ENCODE assay signal across 8 cellular contexts in the genomic region with DNA sequence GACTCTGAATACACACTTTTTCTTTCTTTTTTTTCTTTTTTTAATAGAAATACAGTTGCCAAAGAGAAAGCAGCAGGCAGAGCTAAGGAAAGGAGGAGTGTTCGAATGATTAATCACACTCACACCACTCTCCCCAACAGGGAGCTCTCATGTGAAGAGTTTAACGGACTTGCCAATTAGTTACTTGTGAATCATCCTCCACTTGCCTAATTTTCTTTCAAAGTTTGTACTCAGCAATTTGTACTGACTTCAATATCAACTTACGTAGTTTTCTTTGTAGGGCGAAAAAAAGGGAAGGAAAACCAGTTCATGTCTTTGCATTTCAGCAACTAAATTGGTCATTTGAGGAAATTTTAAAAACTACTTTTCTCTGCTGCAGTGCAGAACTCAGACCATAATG.
DNase-seq lines count a peak whose midpoint lies in the region; ATAC-seq and TF ChIP-seq lines count a peak whose summit lies in the region.

No MANE protein-coding gene starts in this region.

- peak overlapping the region; percentile 28; the same call in 1 of the 2 replicates for H3K27ac ChIP-seq in SU-DHL-6 (ENCODE audit: low read depth, low read length)

- in situ Hi-C loops in ACHN (cut with HindIII; ENCODE audit: low pct_ligation_motif_present, low pct_unique_long_range_greater_than_20kb, low sequenced_read_pairs): no loop called here

- H3K9me3 ChIP-seq in SU-DHL-6 (ENCODE audit: insufficient read depth, low read length): no peaks in the 10 kb centered on the region

- peak; percentile 27 for ATAC-seq in GM21367 (IDR thresholded peaks at IDR 0.05; ENCODE audit: unreplicated experiment)
- ATAC-seq in left ventricle myocardium superior: peak; percentile 78

- no peak overlapping the region for H3K4me3 ChIP-seq in SU-DHL-6 (ENCODE audit: insufficient read depth, low read length, poor library complexity, severe bottlenecking)

- H3K36me3 ChIP-seq in SU-DHL-6 (ENCODE audit: low read length): no peaks in the 10 kb centered on the region

- H3K79me2 ChIP-seq in SU-DHL-6 (ENCODE audit: insufficient read depth, low read length): no peaks in the 10 kb centered on the region

- H3F3A ChIP-seq in SU-DHL-6 (ENCODE audit: insufficient read depth): peaks cover 6% of the 10 kb centered on the region; the same call in 1 of the 2 replicates

- H3K4me2 ChIP-seq in SU-DHL-6 (ENCODE audit: low read depth, low read length, poor library complexity, severe bottlenecking): peak overlapping the region; percentile 18

- H2AFZ ChIP-seq in SU-DHL-6 (ENCODE audit: low read depth, low read length, severe bottlenecking): no peak overlapping the region

- no peak overlapping the region for H3K9ac ChIP-seq in SU-DHL-6 (ENCODE audit: low read length)

- DNase-seq in ACHN (peak; percentile 71), left ventricle myocardium superior (no peak), dedifferentiated amniotic fluid mesenchymal stem cell (ENCODE audit: extremely low spot score) (no peak), GM19240 (ENCODE audit: insufficient read length, low spot score) (no peak), GM10266 (ENCODE audit: extremely low spot score) (no peak)
- no peak for DNase-seq in activated effector memory CD4-positive, alpha-beta T cell treated with Interleukin-2 at 50 U/mL for 16 hours

- no peaks in the 10 kb centered on the region for H3K9me2 ChIP-seq in SU-DHL-6 (replicated peaks; ENCODE audit: insufficient read depth, low read length)

- intact Hi-C loops in left ventricle myocardium superior (cut with micrococcal nuclease): no loop called here

- H4K20me1 ChIP-seq in SU-DHL-6 (ENCODE audit: low read depth, low read length): no peaks in the 10 kb centered on the region

- H3K27me3 ChIP-seq in SU-DHL-6 (ENCODE audit: low read length): no peaks in the 10 kb centered on the region

- TF ChIP-seq CTCF in SU-DHL-6 (IDR thresholded peaks at IDR 0.05; ENCODE audit: insufficient read depth, low read length, poor library complexity, severe bottlenecking): no peak
- no peak for TF ChIP-seq CTCF in GM10266 (IDR thresholded peaks at IDR 0.05; ENCODE audit: control insufficient read depth, insufficient read depth, low read depth, missing control alignments)
